1 cellular context compared by ENCODE assay signal in genomic region chr14:22494486-22495135, GRCh38.
TF ChIP-seq lines count a peak whose summit lies in the region.

No MANE protein-coding gene starts in this region.

TF ChIP-seq in H1, 55 proteins besides CTCF, POLR2A, EP300 and RAD21 (continued from another document):
- TF ChIP-seq FOSL1 (IDR thresholded peaks at IDR 0.05; ENCODE audit: insufficient read depth, low read depth, low read length) (no peak), KDM5A (IDR thresholded peaks at IDR 0.05; ENCODE audit: low read length) (no peak), CHD1 (IDR thresholded peaks at IDR 0.05; ENCODE audit: low read depth, low read length) (no peak), RXRA (IDR thresholded peaks at IDR 0.05; ENCODE audit: insufficient read depth, low read depth, low read length) (no peak), HDAC6 (IDR thresholded peaks at IDR 0.05; ENCODE audit: low read depth, low read length) (no peak), MAFK (IDR thresholded peaks at IDR 0.05; ENCODE audit: low read depth, low read length) (no peak), BRCA1 (IDR thresholded peaks at IDR 0.05; ENCODE audit: low read depth, low read length) (no peak), SP2 (IDR thresholded peaks at IDR 0.05; ENCODE audit: low read length) (no peak)
